ENCODE assay signal across 8 cellular contexts in the genomic region with DNA sequence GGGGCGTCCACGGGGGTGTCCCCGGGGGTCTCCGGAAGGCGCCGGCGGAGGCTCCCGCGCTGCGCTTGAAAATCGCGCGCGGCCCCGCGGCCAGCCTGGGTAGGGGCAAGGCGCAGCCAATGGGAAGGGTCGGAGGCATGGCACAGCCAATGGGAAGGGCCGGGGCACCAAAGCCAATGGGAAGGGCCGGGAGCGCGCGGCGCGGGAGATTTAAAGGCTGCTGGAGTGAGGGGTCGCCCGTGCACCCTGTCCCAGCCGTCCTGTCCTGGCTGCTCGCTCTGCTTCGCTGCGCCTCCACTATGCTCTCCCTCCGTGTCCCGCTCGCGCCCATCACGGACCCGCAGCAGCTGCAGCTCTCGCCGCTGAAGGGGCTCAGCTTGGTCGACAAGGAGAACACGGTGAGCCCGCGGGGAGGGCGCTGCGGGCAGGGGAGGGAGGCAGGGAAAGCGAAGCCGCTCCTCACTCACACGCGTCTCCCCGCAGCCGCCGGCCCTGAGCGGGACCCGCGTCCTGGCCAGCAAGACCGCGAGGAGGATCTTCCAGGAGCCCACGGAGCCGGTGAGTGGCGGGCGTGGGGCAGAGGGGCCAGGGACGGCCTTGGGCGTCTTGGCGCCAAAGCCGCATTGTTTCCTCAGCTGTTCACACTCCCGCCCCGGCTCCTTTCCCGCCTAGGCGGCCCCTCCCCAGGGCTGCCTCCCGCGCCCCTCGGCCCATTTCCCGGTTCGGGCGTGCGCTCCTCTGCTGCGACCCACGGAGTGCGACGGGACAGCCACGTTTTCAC. TPM values are rescaled to one million over a fixed set of nuclear protein-coding genes. Genes with fewer than 3 reads are reported as not detected.
DNase-seq lines count a peak whose midpoint lies in the region; ATAC-seq and TF ChIP-seq lines count a peak whose summit lies in the region.

A gene (plus strand): TSS at position 240 of the 781 bp plus-strand sequence. CDS start 60 bp downstream, at position 300.

- H3K36me3 ChIP-seq in uterus, result no peaks in the 10 kb centered on the region

- peak within 1 kb of the TSS; percentile 45 for H3K4me3 ChIP-seq in right cardiac atrium (ENCODE audit: low read length)
- H3K4me3 ChIP-seq in uterus, result peak within 1 kb of the TSS; percentile 17 to 40

- intact Hi-C loops in right cardiac atrium (cut with DNase I) (loop anchor here in 1 of 4 donors (5.0 kb wide), 1 partner anchor 290 kb away; no protein-coding TSS in a partner anchor), uterus (cut with DNase I; ENCODE audit: low total_unique reads) (loop anchor here (2.0 kb wide), 1 partner anchor 314 kb away; no protein-coding TSS in a partner anchor)

- no peaks in the 10 kb centered on the region for H3K27me3 Mint-ChIP-seq in T-helper 1 cell treated with Interleukin-12 subunit alpha and Interleukin-12 subunit beta and Interleukin-4 antibody, amounts not matched to agents 30 μg/mL and 1 μg/mL, for 36 hours (ENCODE audit: low read depth)

- H3K4me1 ChIP-seq in right cardiac atrium (ENCODE audit: control insufficient read depth, insufficient read depth, low read length) (peaks cover 3% of the 10 kb centered on the region), uterus (peaks cover 0 to 19% of the 10 kb centered on the region in 2 donors)

- peaks cover 35% of the 10 kb centered on the region for H3K36me3 Mint-ChIP-seq in T-helper 1 cell treated with Interleukin-12 subunit alpha and Interleukin-12 subunit beta and Interleukin-4 antibody, amounts not matched to agents 30 μg/mL and 1 μg/mL, for 36 hours (ENCODE audit: low read depth)

- H3K27ac Mint-ChIP-seq in T-helper 1 cell treated with Interleukin-12 subunit alpha and Interleukin-12 subunit beta and Interleukin-4 antibody, amounts not matched to agents 30 μg/mL and 1 μg/mL, for 36 hours, result peak within 1 kb of the TSS; percentile 92

- TF ChIP-seq POLR2A in uterus (IDR thresholded peaks at IDR 0.05), result no peak

- no peaks in the 10 kb centered on the region for H3K27me3 ChIP-seq in right cardiac atrium (ENCODE audit: control insufficient read depth, insufficient read depth)
- H3K27me3 ChIP-seq in uterus, result peaks cover 12 to 13% of the 10 kb centered on the region in 2 donors

- H3K9me3 Mint-ChIP-seq in T-helper 1 cell treated with Interleukin-12 subunit alpha and Interleukin-12 subunit beta and Interleukin-4 antibody, amounts not matched to agents 30 μg/mL and 1 μg/mL, for 36 hours, result no peaks in the 10 kb centered on the region

- WGBS in right cardiac atrium, result under 1% methylated on average over 81 of the region's 81 CpGs

- H3K9me3 ChIP-seq in right cardiac atrium (ENCODE audit: control insufficient read depth, low read length) (no peaks in the 10 kb centered on the region), uterus (no peaks in the 10 kb centered on the region)

- H3K4me3 Mint-ChIP-seq in T-helper 1 cell treated with Interleukin-12 subunit alpha and Interleukin-12 subunit beta and Interleukin-4 antibody, amounts not matched to agents 30 μg/mL and 1 μg/mL, for 36 hours, result peak within 1 kb of the TSS; percentile 99

- H3K4me1 Mint-ChIP-seq in T-helper 1 cell treated with Interleukin-12 subunit alpha and Interleukin-12 subunit beta and Interleukin-4 antibody, amounts not matched to agents 30 μg/mL and 1 μg/mL, for 36 hours (ENCODE audit: low read depth), result peaks cover 46% of the 10 kb centered on the region

- TF ChIP-seq CTCF in uterus (IDR thresholded peaks at IDR 0.05), result peak in 1 of 4 experiments; percentile 17

- DNase-seq in NCI-H187 (lab: John Stamatoyannopoulos, UW), result peak; percentile 97 to 99
- DNase-seq in amniotic stem cell (lab: John Stamatoyannopoulos, UW), result peak; percentile 67
- peak; percentile 93 to 97 (median 97) for DNase-seq in right cardiac atrium
- peak; percentile 54 for DNase-seq in pulmonary artery endothelial cell (ENCODE audit: low read depth, low spot score)
- peak; percentile 89 to 92 for DNase-seq in uterus

- H3K27ac ChIP-seq in right cardiac atrium (ENCODE audit: low read length), result no peak within 1 kb of the TSS
- no peak within 1 kb of the TSS for H3K27ac ChIP-seq in uterus

- ATAC-seq in GM18502 (IDR thresholded peaks at IDR 0.05; ENCODE audit: poor library complexity, unreplicated experiment) (peak; percentile 73), HG02938 (IDR thresholded peaks at IDR 0.05; ENCODE audit: unreplicated experiment) (peak; percentile 59), right cardiac atrium (peak; percentile 92 to 95)

RNA-seq across cellular contexts. Expression of the gene that starts here (rescaled TPM):
- total RNA-seq in right cardiac atrium, result 1 to 10 TPM in 3 of 4 donors, under 1 TPM in 1; 0.37 to 6.1 (median 2.7) TPM
- polyA plus RNA-seq in right cardiac atrium, result 0.54 TPM
- total RNA-seq in pulmonary artery endothelial cell, result 58.2 and 88.6 TPM in 2 replicates
- 10 to 100 TPM in 1 of 4 donors, not detected in 3; 27.2 TPM for total RNA-seq in uterus
